Comparison of ENCODE assay signal across 8 cellular contexts in genomic region chr16:54284319-54284930, GRCh38. TPM values are rescaled to one million over a fixed set of nuclear protein-coding genes. Genes with fewer than 3 reads are reported as not detected.
DNase-seq lines count a peak whose midpoint lies in the region; ATAC-seq and TF ChIP-seq lines count a peak whose summit lies in the region.

No MANE protein-coding gene starts in this region.

- peak overlapping the region; percentile 51 for H2AFZ ChIP-seq in neural progenitor cell (replicated peaks)
- H2AFZ ChIP-seq in MM.1S (ENCODE audit: low read length), result no peak overlapping the region

- H3K4me2 ChIP-seq in neural progenitor cell (peak overlapping the region; percentile 98), MM.1S (ENCODE audit: low read depth, low read length) (no peak overlapping the region)

- H4K20me1 ChIP-seq in neural progenitor cell (ENCODE audit: low read depth) (peaks cover 48% of the 10 kb centered on the region), MM.1S (ENCODE audit: insufficient read depth, low read length) (no peaks in the 10 kb centered on the region)

- peaks cover 48% of the 10 kb centered on the region for H3K27me3 Mint-ChIP-seq in Calu3 (ENCODE audit: unreplicated experiment)
- H3K27me3 Mint-ChIP-seq in neural progenitor cell (ENCODE audit: insufficient read depth, low read depth), result peaks cover 65% of the 10 kb centered on the region

- H3K9me3 ChIP-seq in neural progenitor cell (ENCODE audit: low read depth) (no peaks in the 10 kb centered on the region), MM.1S (replicated peaks; ENCODE audit: insufficient read depth, low read length) (no peaks in the 10 kb centered on the region)

- H3K4me1 ChIP-seq in neural progenitor cell, result peaks cover 32% of the 10 kb centered on the region
- H3K4me1 ChIP-seq in MM.1S (ENCODE audit: low read length), result no peaks in the 10 kb centered on the region

- intact Hi-C loops in Calu3 (cut with micrococcal nuclease; ENCODE audit: unreplicated experiment), result loop anchor here (2.0 to 10.0 kb wide), 4 partner anchors 390 to 673 kb away; no protein-coding TSS in a partner anchor

- H3K9me2 ChIP-seq in MM.1S (replicated peaks; ENCODE audit: insufficient read depth, low read length), result no peaks in the 10 kb centered on the region

- H3K4me3 ChIP-seq in epithelial cell of proximal tubule (ENCODE audit: low read depth, low read length), result peak overlapping the region; percentile 69
- H3K4me3 ChIP-seq in neural progenitor cell, result peak overlapping the region; percentile 55
- no peak overlapping the region for H3K4me3 ChIP-seq in MM.1S (ENCODE audit: low read length)

- H3K9ac ChIP-seq in neural progenitor cell, result no peak overlapping the region
- no peak overlapping the region for H3K9ac ChIP-seq in MM.1S (ENCODE audit: low read length)

- DNase-seq in Calu3 (peak; percentile 60), NCI-H1105 treated with DMSO at 0.1 percent for 48 hours (lab: John Stamatoyannopoulos, UW) (peak; percentile 26), epithelial cell of proximal tubule (ENCODE audit: low read depth) (no peak), neural progenitor cell (ENCODE audit: low spot score) (peak; percentile 72), MM.1S (no peak), GM19238 (ENCODE audit: insufficient read length, low spot score) (no peak)
- no peak for DNase-seq in activated naive CD4-positive, alpha-beta T cell treated with anti-CD3 and anti-CD28 coated beads, Interleukin-2, amount 50 U/mL, for 16 hours

- H3K27ac Mint-ChIP-seq in Calu3 (ENCODE audit: unreplicated experiment) (no peak overlapping the region), neural progenitor cell (no peak overlapping the region)

- H3K4me3 Mint-ChIP-seq in Calu3 (ENCODE audit: low read depth, unreplicated experiment), result peak overlapping the region; percentile 78
- H3K4me3 Mint-ChIP-seq in neural progenitor cell, result peak overlapping the region; percentile 95

- H3K4me1 Mint-ChIP-seq in Calu3 (ENCODE audit: low read depth, unreplicated experiment) (peaks cover 8% of the 10 kb centered on the region), neural progenitor cell (peaks cover 35% of the 10 kb centered on the region)

- H3K79me2 ChIP-seq in neural progenitor cell (ENCODE audit: low read depth), result peaks cover 9% of the 10 kb centered on the region
- H3K79me2 ChIP-seq in MM.1S (ENCODE audit: low read length), result no peaks in the 10 kb centered on the region

- no peaks in the 10 kb centered on the region for H3K36me3 ChIP-seq in neural progenitor cell
- H3K36me3 ChIP-seq in MM.1S (replicated peaks; ENCODE audit: insufficient read depth, low read length), result no peaks in the 10 kb centered on the region

- H3K27me3 ChIP-seq in neural progenitor cell, result peaks cover 89% of the 10 kb centered on the region
- peaks cover 4% of the 10 kb centered on the region for H3K27me3 ChIP-seq in MM.1S (replicated peaks; ENCODE audit: insufficient read depth, low read length)

- TF ChIP-seq CTCF in Calu3 (IDR thresholded peaks at IDR 0.05; ENCODE audit: unreplicated experiment) (no peak), epithelial cell of proximal tubule (conservative IDR thresholded peaks at IDR 0.05; ENCODE audit: low read depth, low read length) (no peak), neural progenitor cell (IDR thresholded peaks at IDR 0.05) (no peak), MM.1S (IDR thresholded peaks at IDR 0.05; ENCODE audit: low read length) (no peak)

- no TSS peak for BruUV-seq in Calu3 (replicated peaks; lab: Mats Ljungman, UMichigan)

- H3F3A ChIP-seq in neural progenitor cell (ENCODE audit: low read depth) (peaks cover 49% of the 10 kb centered on the region), MM.1S (ENCODE audit: insufficient read depth, low read length) (no peaks in the 10 kb centered on the region)

- no peak overlapping the region for H3K27ac ChIP-seq in neural progenitor cell
- H3K27ac ChIP-seq in MM.1S (ENCODE audit: low read length), result no peak overlapping the region

- H3K36me3 Mint-ChIP-seq in Calu3 (ENCODE audit: insufficient read depth, unreplicated experiment), result peaks cover 38% of the 10 kb centered on the region
- peaks cover 13% of the 10 kb centered on the region for H3K36me3 Mint-ChIP-seq in neural progenitor cell

- no peaks in the 10 kb centered on the region for H3K9me3 Mint-ChIP-seq in Calu3 (ENCODE audit: low read depth, unreplicated experiment)
- H3K9me3 Mint-ChIP-seq in neural progenitor cell, result no peaks in the 10 kb centered on the region

- no peak for ATAC-seq in HG03378 (IDR thresholded peaks at IDR 0.05; ENCODE audit: unreplicated experiment)

- CTCF ChIA-PET in Calu3 (lab: Charles Lee), result interaction anchor here (1.1 kb wide), 1 partner anchor 405 kb away, joined by 3 read pairs; no protein-coding TSS in a partner anchor

RNA-seq across cellular contexts. Expression of gene IRX3, which starts 2.2 kb away (rescaled TPM):
- total RNA-seq in Calu3 (2022), result 5.7 TPM in 2 replicates
- 12.8 and 28.7 TPM in 2 replicates for total RNA-seq in epithelial cell of proximal tubule
- total RNA-seq in neural progenitor cell (ENCODE audit: low replicate concordance), result 4.6 and 9.1 TPM in 2 replicates

Comparison
In these comparisons a context has a peak if more than half of its experiments do, and no peak if none do; other contexts are left out.
1. DNase-seq: peak in Calu3 (single experiment), NCI-H1105 treated with DMSO at 0.1 percent for 48 hours (single experiment) and neural progenitor cell (single experiment); none in epithelial cell of proximal tubule (single experiment), MM.1S (single experiment), GM19238 (single experiment) and activated naive CD4-positive, alpha-beta T cell treated with anti-CD3 and anti-CD28 coated beads, Interleukin-2, amount 50 U/mL, for 16 hours (single experiment).